27 cellular contexts compared by ENCODE assay signal in genomic region chr4:19700951-19701350, GRCh38.
DNase-seq lines count a peak whose midpoint lies in the region; ATAC-seq and TF ChIP-seq lines count a peak whose summit lies in the region.
"Had no signal": no experiment of that assay in that cellular context is flagged by ENCODE, and none has a peak within 500 bp of the region (broad histone marks: within the 10 kb centered on the region; RNA-seq: fewer than 3 reads in every experiment).

No MANE protein-coding gene starts in this region.

- ATAC-seq in HG03135 (IDR thresholded peaks at IDR 0.05; ENCODE audit: unreplicated experiment): no peak
- ATAC-seq: A549; activated CD4-positive, CD25-positive, alpha-beta regulatory T cell treated with anti-CD3 and anti-CD28 coated beads, Interleukin-2, amount 50 U/mL, for 24 hours; activated CD8-positive, alpha-beta T cell treated with anti-CD3 and anti-CD28 coated beads for 36 hours; activated naive CD4-positive, alpha-beta T cell treated with anti-CD3 and anti-CD28 coated beads, Interleukin-2, amount 50 U/mL, for 72 hours; naive thymus-derived CD8-positive, alpha-beta T cell; Panc1 had no signal

- TF ChIP-seq CTCF in AG10803 (conservative IDR thresholded peaks at IDR 0.05; ENCODE audit: low read length): no peak

- DNase-seq in AG10803 (ENCODE audit: low read depth) (peak; percentile 6), LHCN-M2 (ENCODE audit: low read depth) (peak; percentile 21), astrocyte of the hippocampus (ENCODE audit: low read depth, low spot score) (peak; percentile 56), iris pigment epithelial cell (ENCODE audit: low read depth) (peak; percentile 25), NCI-H345 (lab: John Stamatoyannopoulos, UW) (no peak), RKO (ENCODE audit: low spot score) (no peak), OCI-M1 (lab: John Stamatoyannopoulos, UW) (no peak)
- DNase-seq: activated CD8-positive, alpha-beta T cell treated with anti-CD3 and anti-CD28 coated beads for 36 hours; BE2C; CD8-positive, alpha-beta memory T cell; central memory CD4-positive, alpha-beta T cell; DMS 273 treated with DMSO at 0.1 percent for 48 hours; islet precursor cell; Karpas-422; naive thymus-derived CD8-positive, alpha-beta T cell; NCI-H1694; NCI-H2171 treated with DMSO at 0.1 percent for 48 hours; NCI-H524 treated with DMSO at 0.1 percent for 48 hours; ovary; SJCRH30; stimulated activated CD4-positive, alpha-beta T cell treated with anti-CD3 and anti-CD28 coated beads, Interleukin-4, amount 100 ng/mL, for 1 hour; trophoblast cell had no signal

- no peak overlapping the region for H3K4me3 ChIP-seq in AG10803 (ENCODE audit: low read length)
- H3K4me3 ChIP-seq: A549, ovary, SJCRH30 had no signal

Comparison
In these comparisons a context has a peak if more than half of its experiments do, and no peak if none do; other contexts are left out.
1. DNase-seq: peak in AG10803 (single experiment), LHCN-M2 (single experiment), astrocyte of the hippocampus (single experiment) and iris pigment epithelial cell (single experiment); none in NCI-H345 (single experiment), RKO (single experiment) and OCI-M1 (single experiment).